20 cellular contexts compared by ENCODE assay signal in genomic region chr19:6318772-6319171, GRCh38. TPM values are rescaled to one million over a fixed set of nuclear protein-coding genes. Genes with fewer than 3 reads are reported as not detected.
DNase-seq lines count a peak whose midpoint lies in the region; ATAC-seq and TF ChIP-seq lines count a peak whose summit lies in the region.
"Had no signal": no experiment of that assay in that cellular context is flagged by ENCODE, and none has a peak within 500 bp of the region (broad histone marks: within the 10 kb centered on the region; RNA-seq: fewer than 3 reads in every experiment).

No MANE protein-coding gene starts in this region.

- DNase-seq in stimulated activated CD4-positive, alpha-beta T cell treated with anti-CD3 and anti-CD28 coated beads, Interleukin-12 subunit alpha, Interleukin-12 subunit beta, amount 100 ng/mL, for 48 hours (ENCODE audit: low read depth in 2 of 3, low spot score in 1 of 3) = peak in 2 of 3 donors; percentile 6 to 20
- no peak for DNase-seq in stimulated activated CD4-positive, alpha-beta T cell treated with anti-CD3 and anti-CD28 coated beads, Interleukin-12 subunit alpha, Interleukin-12 subunit beta, amount 100 ng/mL, for 4 hours
- DNase-seq in HT1080 (ENCODE audit: low read depth) (peak; percentile 62), astrocyte of the spinal cord (ENCODE audit: low read depth, low spot score) (peak; percentile 17), smooth muscle cell of the brain vasculature (ENCODE audit: low read depth, low spot score) (peak; percentile 3), AML-193 (lab: John Stamatoyannopoulos, UW) (no peak)
- DNase-seq in stimulated activated naive CD4-positive, alpha-beta T cell (lab: John Stamatoyannopoulos, UW) = no peak
- DNase-seq: DMS153, left lung, NCI-H1092 treated with DMSO at 0.1 percent for 48 hours, T-helper 1 cell had no signal

- no peak overlapping the region for H3K4me3 ChIP-seq in astrocyte of the spinal cord (ENCODE audit: low read depth, low read length)
- H3K4me3 ChIP-seq: BLaER1 treated with 17β-estradiol and CSF1 and Interleukin-3, amounts not matched to agents 10 nM and 100 nM; left lung; tibial nerve had no signal

- TF ChIP-seq CTCF in astrocyte of the spinal cord (IDR thresholded peaks at IDR 0.05; ENCODE audit: low read depth, low read length) = no peak

- in situ Hi-C loops in astrocyte of the spinal cord (cut with HindIII; ENCODE audit: low sequenced_read_pairs) = no loop called here

- ATAC-seq in GM19452 (IDR thresholded peaks at IDR 0.05; ENCODE audit: unreplicated experiment) = no peak
- ATAC-seq: left lung; sciatic nerve; stimulated activated memory B cell treated with anti-CD40 and anti-IgM and Interleukin-4, amounts not matched to agents 10 μg/mL and 1 μg/mL and 100 μg/mL, for 72 hours; WTC11 had no signal

RNA-seq across cellular contexts. Expression of gene ACER1, which starts 14.6 kb away (rescaled TPM):
- total RNA-seq in HT1080 (2014; rRNA removed; shearing (Covaris generic)) = not detected in 2 replicates
- not detected in 2 replicates for polyA plus RNA-seq in HT1080 (2015; cell fraction: cytosol; rRNA removed)
- polyA plus RNA-seq in HT1080 (2015; cell fraction: nucleus; rRNA removed) = not detected in 2 replicates
- total RNA-seq: frontal cortex, left lung, omental fat pad, sciatic nerve, tibial nerve, WTC11 had no signal
- polyA plus RNA-seq: IgD-negative memory B cell had no signal

RNA-seq across cellular contexts. Expression of gene MLLT1, which starts 39.0 kb away (rescaled TPM):
- total RNA-seq in HT1080 (2014; rRNA removed; shearing (Covaris generic)) = 18.0 and 30.0 TPM in 2 replicates
- 32.9 and 33.3 TPM in 2 replicates for polyA plus RNA-seq in HT1080 (2015; cell fraction: cytosol; rRNA removed)
- 32.4 and 38.2 TPM in 2 replicates for polyA plus RNA-seq in HT1080 (2015; cell fraction: nucleus; rRNA removed)

RNA-seq across cellular contexts. Expression of gene CLPP, which starts 42.6 kb away (rescaled TPM):
- total RNA-seq in HT1080 (2014; rRNA removed; shearing (Covaris generic)) = 141 and 155 TPM in 2 replicates
- polyA plus RNA-seq in HT1080 (2015; cell fraction: cytosol; rRNA removed) = 112 and 132 TPM in 2 replicates
- 45.5 and 47.3 TPM in 2 replicates for polyA plus RNA-seq in HT1080 (2015; cell fraction: nucleus; rRNA removed)

RNA-seq across cellular contexts. Expression of gene ALKBH7, which starts 53.8 kb away (rescaled TPM):
- total RNA-seq in HT1080 (2014; rRNA removed; shearing (Covaris generic)) = 15.0 and 20.3 TPM in 2 replicates
- 27.6 and 27.8 TPM in 2 replicates for polyA plus RNA-seq in HT1080 (2015; cell fraction: cytosol; rRNA removed)
- polyA plus RNA-seq in HT1080 (2015; cell fraction: nucleus; rRNA removed) = 15.1 and 15.6 TPM in 2 replicates

RNA-seq across cellular contexts. Expression of gene PSPN, which starts 57.0 kb away (rescaled TPM):
- total RNA-seq in HT1080 (2014; rRNA removed; shearing (Covaris generic)) = 1.5 and 2.0 TPM in 2 replicates
- 0.95 and 0.98 TPM in 2 replicates for polyA plus RNA-seq in HT1080 (2015; cell fraction: cytosol; rRNA removed)
- polyA plus RNA-seq in HT1080 (2015; cell fraction: nucleus; rRNA removed) = 1.0 and 1.9 TPM in 2 replicates

Comparison
In these comparisons a context has a peak if more than half of its experiments do, and no peak if none do; other contexts are left out.
1. DNase-seq: peak in stimulated activated CD4-positive, alpha-beta T cell treated with anti-CD3 and anti-CD28 coated beads, Interleukin-12 subunit alpha, Interleukin-12 subunit beta, amount 100 ng/mL, for 48 hours (2 of 3), HT1080 (single experiment), astrocyte of the spinal cord (single experiment) and smooth muscle cell of the brain vasculature (single experiment); none in stimulated activated CD4-positive, alpha-beta T cell treated with anti-CD3 and anti-CD28 coated beads, Interleukin-12 subunit alpha, Interleukin-12 subunit beta, amount 100 ng/mL, for 4 hours (single experiment), AML-193 (0 of 2) and stimulated activated naive CD4-positive, alpha-beta T cell (0 of 6).